Comparison of ENCODE assay signal across 8 cellular contexts in genomic region chr3:150544726-150545125, GRCh38. TPM values are rescaled to one million over a fixed set of nuclear protein-coding genes. Genes with fewer than 3 reads are reported as not detected.
A peak's percentile ranks its signal among the peaks of the same experiment; 100 is the strongest.
DNase-seq lines count a peak whose midpoint lies in the region; ATAC-seq and TF ChIP-seq lines count a peak whose summit lies in the region.

No MANE protein-coding gene starts in this region.

- peaks cover 36% of the 10 kb centered on the region for H3K36me3 Mint-ChIP-seq in WTC11

- H3K4me3 ChIP-seq in iPS-11a (ENCODE audit: low read depth, low read length), result peak overlapping the region; percentile 95

- H3K27ac Mint-ChIP-seq in WTC11, result no peak overlapping the region

- peak overlapping the region; percentile 93 for H3K4me3 Mint-ChIP-seq in WTC11

- DNase-seq in NCI-H446 treated with DMSO at 0.1 percent for 48 hours (lab: John Stamatoyannopoulos, UW) (peak; percentile 8), NCI-H446 (lab: John Stamatoyannopoulos, UW) (no peak), WTC11 (ENCODE audit: low spot score) (no peak), stromal cell of bone marrow (ENCODE audit: low read depth) (peak; percentile 32), COLO829 (ENCODE audit: low spot score) (no peak), kidney glomerular epithelial cell (lab: John Stamatoyannopoulos, UW) (no peak)

- CTCF ChIA-PET in WTC11 (lab: Charles Lee), result no interaction called here

- ATAC-seq in WTC11 (no peak), GM21619 (IDR thresholded peaks at IDR 0.05; ENCODE audit: unreplicated experiment) (no peak)

- peaks cover 22% of the 10 kb centered on the region for H3K4me1 Mint-ChIP-seq in WTC11

- no peaks in the 10 kb centered on the region for H3K27me3 Mint-ChIP-seq in WTC11 (ENCODE audit: low read depth)

- TF ChIP-seq CTCF in WTC11 (IDR thresholded peaks at IDR 0.05), result no peak

- POLR2A ChIA-PET in WTC11 (lab: Charles Lee), result interaction anchor here (2.1 kb wide), 1 partner anchor 59 kb away, joined by 11 read pairs; the partner anchor contains the start of gene SELENOT

- H3K9me3 Mint-ChIP-seq in WTC11, result no peaks in the 10 kb centered on the region

TF ChIP-seq in WTC11, 78 proteins besides CTCF, POLR2A, EP300 and RAD21:
- TF ChIP-seq PREB (CRISPR knock-in tag; IDR thresholded peaks at IDR 0.05; ENCODE audit: borderline replicate concordance) (no peak), CBFB (CRISPR knock-in tag; IDR thresholded peaks at IDR 0.05; ENCODE audit: low read depth) (no peak), TP53 (CRISPR knock-in tag; IDR thresholded peaks at IDR 0.05) (no peak)
- TF ChIP-seq, protein P1, sequence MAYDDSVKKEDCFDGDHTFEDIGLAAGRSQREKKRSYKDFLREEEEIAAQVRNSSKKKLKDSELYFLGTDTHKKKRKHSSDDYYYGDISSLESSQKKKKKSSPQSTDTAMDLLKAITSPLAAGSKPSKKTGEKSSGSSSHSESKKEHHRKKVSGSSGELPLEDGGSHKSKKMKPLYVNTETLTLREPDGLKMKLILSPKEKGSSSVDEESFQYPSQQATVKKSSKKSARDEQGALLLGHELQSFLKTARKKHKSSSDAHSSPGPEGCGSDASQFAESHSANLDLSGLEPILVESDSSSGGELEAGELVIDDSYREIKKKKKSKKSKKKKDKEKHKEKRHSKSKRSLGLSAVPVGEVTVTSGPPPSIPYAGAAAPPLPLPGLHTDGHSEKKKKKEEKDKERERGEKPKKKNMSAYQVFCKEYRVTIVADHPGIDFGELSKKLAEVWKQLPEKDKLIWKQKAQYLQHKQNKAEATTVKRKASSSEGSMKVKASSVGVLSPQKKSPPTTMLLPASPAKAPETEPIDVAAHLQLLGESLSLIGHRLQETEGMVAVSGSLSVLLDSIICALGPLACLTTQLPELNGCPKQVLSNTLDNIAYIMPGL (CRISPR knock-in tag; IDR thresholded peaks at IDR 0.05), result no peak

RNA-seq across cellular contexts. Expression of gene SERP1, which starts 1.6 kb away (rescaled TPM):
- 86.9 to 98.3 TPM (median 94.9 TPM) in 3 replicates for total RNA-seq in WTC11 (2021)

RNA-seq across cellular contexts. Expression of gene EIF2A, which starts 1.9 kb away (rescaled TPM):
- total RNA-seq in WTC11 (2021), result 76.2 to 88.4 TPM (median 82.7 TPM) in 3 replicates

RNA-seq across cellular contexts. Expression of gene SELENOT, which starts 58.4 kb away (rescaled TPM):
- total RNA-seq in WTC11 (2021), result 48.3 to 57.0 TPM (median 53.4 TPM) in 3 replicates

Comparison
In these comparisons a context has a peak if more than half of its experiments do, and no peak if none do; other contexts are left out.
1. DNase-seq: peak in NCI-H446 treated with DMSO at 0.1 percent for 48 hours (single experiment) and stromal cell of bone marrow (single experiment); none in NCI-H446 (0 of 2), WTC11 (single experiment), COLO829 (single experiment) and kidney glomerular epithelial cell (single experiment).